Comparison of ENCODE assay signal across 14 cellular contexts in genomic region chr1:96073100-96073499, GRCh38.
"Had no signal": no experiment of that assay in that cellular context is flagged by ENCODE, and none has a peak within 500 bp of the region (broad histone marks: within the 10 kb centered on the region; RNA-seq: fewer than 3 reads in every experiment).

No MANE protein-coding gene starts in this region.

- H3K27me3 ChIP-seq: esophagus muscularis mucosa, stomach had no signal

- ATAC-seq: activated T-helper 17 cell treated with anti-CD3 and anti-CD28 coated beads, Interleukin-2, amount 50 U/mL, for 72 hours had no signal

- H3K36me3 Mint-ChIP-seq: mesothelial cell of epicardium, naive B cell had no signal

- H3K4me3 Mint-ChIP-seq: activated B cell treated with CpG ODN at 0.5 μM for 24 hours; activated CD4-positive, alpha-beta T cell treated with anti-CD3 and anti-CD28 coated beads, Interleukin-2, amount 10 ng/mL, durations not matched to agents 24 days and 14 days; activated naive CD4-positive, alpha-beta T cell treated with anti-CD3 and anti-CD28 coated beads for 36 hours; activated T-helper 17 cell treated with anti-CD3 and anti-CD28 coated beads, Interleukin-2, amount 50 U/mL, for 72 hours; mesothelial cell of epicardium; naive B cell had no signal

- H3K4me1 Mint-ChIP-seq: activated B cell treated with CpG ODN at 0.5 μM for 24 hours; activated CD4-positive, alpha-beta T cell treated with anti-CD3 and anti-CD28 coated beads, Interleukin-2, amount 10 ng/mL, durations not matched to agents 24 days and 14 days; activated T-helper 17 cell treated with anti-CD3 and anti-CD28 coated beads, Interleukin-2, amount 50 U/mL, for 72 hours; naive B cell had no signal

- H3K27ac Mint-ChIP-seq: activated B cell treated with CpG ODN at 0.5 μM for 24 hours; activated CD4-positive, alpha-beta T cell treated with anti-CD3 and anti-CD28 coated beads, Interleukin-2, amount 10 ng/mL, durations not matched to agents 24 days and 14 days; activated naive CD4-positive, alpha-beta T cell treated with anti-CD3 and anti-CD28 coated beads for 36 hours; activated T-helper 17 cell treated with anti-CD3 and anti-CD28 coated beads, Interleukin-2, amount 50 U/mL, for 72 hours; mesothelial cell of epicardium; naive B cell had no signal

- H3K27me3 Mint-ChIP-seq: activated B cell treated with CpG ODN at 0.5 μM for 24 hours; activated CD4-positive, alpha-beta T cell treated with anti-CD3 and anti-CD28 coated beads, Interleukin-2, amount 10 ng/mL, durations not matched to agents 24 days and 14 days; activated T-helper 17 cell treated with anti-CD3 and anti-CD28 coated beads, Interleukin-2, amount 50 U/mL, for 72 hours; naive B cell had no signal

- H3K9me3 Mint-ChIP-seq: activated CD4-positive, alpha-beta T cell treated with anti-CD3 and anti-CD28 coated beads, Interleukin-2, amount 10 ng/mL, durations not matched to agents 24 days and 14 days; activated naive CD4-positive, alpha-beta T cell treated with anti-CD3 and anti-CD28 coated beads for 36 hours had no signal

- H2AFZ ChIP-seq: parathyroid adenoma had no signal

- H3K9ac ChIP-seq: parathyroid adenoma had no signal

- H3K9me3 ChIP-seq: esophagus muscularis mucosa, stomach had no signal

- H3K79me2 ChIP-seq: parathyroid adenoma had no signal

- H3K27ac ChIP-seq: esophagus muscularis mucosa, parathyroid adenoma, stomach had no signal

- H3K4me3 ChIP-seq: esophagus muscularis mucosa, stomach had no signal

- H3K36me3 ChIP-seq: esophagus muscularis mucosa, stomach had no signal

- H3K4me1 ChIP-seq: parathyroid adenoma had no signal

- DNase-seq: activated B cell treated with CpG ODN at 0.5 μM for 24 hours; activated CD4-positive, alpha-beta T cell treated with anti-CD3 and anti-CD28 coated beads, Interleukin-2, amount 10 ng/mL, durations not matched to agents 24 days and 14 days; activated naive CD4-positive, alpha-beta T cell treated with anti-CD3 and anti-CD28 coated beads for 36 hours; hypothalamus; kidney glomerular epithelial cell; naive B cell; retina; stimulated activated CD4-positive, alpha-beta T cell treated with anti-CD3 and anti-CD28 coated beads, Interleukin-15, amount 100 ng/mL, for 24 hours; stimulated activated CD4-positive, alpha-beta T cell treated with anti-CD3 and anti-CD28 coated beads, Interleukin-4, amount 100 ng/mL, for 24 hours; stomach had no signal
